In genomic region chr15:89690276-89691218, GRCh38 we compare ENCODE assay signal across 1 cellular context.
TF ChIP-seq lines count a peak whose summit lies in the region.

Gene PEX11A (minus strand): TSS chr15:89690754. CDS start chr15:89690632, 122 bp downstream.
Gene WDR93 (plus strand): TSS chr15:89690811. CDS start chr15:89701747, 10,936 bp downstream.

TF ChIP-seq in HCT116, 20 proteins besides CTCF, POLR2A, EP300 and RAD21 (continued from another document):
- no peak for TF ChIP-seq REST (IDR thresholded peaks at IDR 0.05; ENCODE audit: low read depth)
- TF ChIP-seq EZH2phosphoT487 (IDR thresholded peaks at IDR 0.05; ENCODE audit: borderline replicate concordance): no peak
- TF ChIP-seq EZH2 (IDR thresholded peaks at IDR 0.05): no peak
- no peak for TF ChIP-seq JUND (IDR thresholded peaks at IDR 0.05)
- no peak for TF ChIP-seq CEBPB (IDR thresholded peaks at IDR 0.05; ENCODE audit: low read depth)
- TF ChIP-seq SIN3A (IDR thresholded peaks at IDR 0.05; ENCODE audit: low read depth): peak; percentile 1; the same call in 1 of the 2 replicates
- peak; percentile 88 for TF ChIP-seq POLR2AphosphoS5 (IDR thresholded peaks at IDR 0.05; ENCODE audit: low read depth, low read length)
- peak; percentile 26 for TF ChIP-seq YY1 (IDR thresholded peaks at IDR 0.05; ENCODE audit: extremely low read depth, insufficient replicate concordance, low read depth, low read length)
- no peak; the same call in 1 of the 2 replicates for TF ChIP-seq ELF1 (IDR thresholded peaks at IDR 0.05; ENCODE audit: borderline replicate concordance, low read depth)
- peak; percentile 52; the same call in 1 of the 2 replicates for TF ChIP-seq EGR1 (IDR thresholded peaks at IDR 0.05; ENCODE audit: low read depth)
- TF ChIP-seq SRF (IDR thresholded peaks at IDR 0.05; ENCODE audit: low read depth): no peak
